Comparison of ENCODE assay signal across 1 cellular context in genomic region chr16:84548971-84549844, GRCh38.
TF ChIP-seq lines count a peak whose summit lies in the region.

No MANE protein-coding gene starts in this region.

TF ChIP-seq in K562, 482 proteins besides CTCF, POLR2A, EP300 and RAD21 (continued from another document and continues in another):
- TF ChIP-seq MBD1 (CRISPR knock-in tag; IDR thresholded peaks at IDR 0.05) (no peak), NRF1 (conservative IDR thresholded peaks at IDR 0.05 in 1 of 2, IDR thresholded peaks at IDR 0.05 in 1 of 2) (peak; percentile 63), NFYB (IDR thresholded peaks at IDR 0.05; ENCODE audit: extremely low read depth, insufficient read length) (no peak), PURB (CRISPR knock-in tag; IDR thresholded peaks at IDR 0.05; ENCODE audit: low read depth) (no peak), TAF9B (IDR thresholded peaks at IDR 0.05; ENCODE audit: partially characterized antibody) (no peak), OTX1 (CRISPR knock-in tag; IDR thresholded peaks at IDR 0.05) (no peak), ZNF551 (CRISPR knock-in tag; IDR thresholded peaks at IDR 0.05) (no peak), MEIS2 (IDR thresholded peaks at IDR 0.05; ENCODE audit: partially characterized antibody) (peak; percentile 34), ERF (CRISPR knock-in tag; IDR thresholded peaks at IDR 0.05) (no peak), ARNT (IDR thresholded peaks at IDR 0.05) (no peak), POLR2B (IDR thresholded peaks at IDR 0.05; ENCODE audit: low read depth, partially characterized antibody) (no peak), GABPA (tag; conservative IDR thresholded peaks at IDR 0.05; ENCODE audit: low read depth) (no peak), IFI16 (CRISPR knock-in tag; IDR thresholded peaks at IDR 0.05) (no peak), ZNF12 (CRISPR knock-in tag; IDR thresholded peaks at IDR 0.05) (no peak), SMARCE1 (IDR thresholded peaks at IDR 0.05) (peak; percentile 33; the same call in 1 of the 2 replicates), FOSL1 (tag; conservative IDR thresholded peaks at IDR 0.05) (peak; percentile 68), ZNF316 (IDR thresholded peaks at IDR 0.05) (peak; percentile 41; the same call in 1 of the 2 replicates), SOX6 (IDR thresholded peaks at IDR 0.05) (peak; percentile 63; the same call in 1 of the 2 replicates), STAT5B (CRISPR knock-in tag; IDR thresholded peaks at IDR 0.05) (no peak), ZNF146 (CRISPR knock-in tag; IDR thresholded peaks at IDR 0.05; ENCODE audit: unreplicated experiment) (no peak), ETS1 (conservative IDR thresholded peaks at IDR 0.05; ENCODE audit: control insufficient read depth, low read depth, low read length) (no peak), NONO (IDR thresholded peaks at IDR 0.05; ENCODE audit: low read depth in 2 of 2, low read length in 1 of 2) (no peak), ZNF253 (CRISPR knock-in tag; conservative IDR thresholded peaks at IDR 0.05) (no peak), ZNF717 (CRISPR knock-in tag; IDR thresholded peaks at IDR 0.05) (no peak), XRCC5 (IDR thresholded peaks at IDR 0.05; ENCODE audit: low read depth, low read length) (no peak), MECOM (CRISPR knock-in tag; IDR thresholded peaks at IDR 0.05) (no peak), TCF7 (IDR thresholded peaks at IDR 0.05; ENCODE audit: borderline replicate concordance) (no peak), NCOA6 (IDR thresholded peaks at IDR 0.05) (no peak), GTF2A2 (tag; IDR thresholded peaks at IDR 0.05) (no peak), HNRNPH1 (optimal IDR thresholded peaks at IDR 0.05; ENCODE audit: low read depth, low read length) (no peak), ZNF668 (CRISPR knock-in tag; IDR thresholded peaks at IDR 0.05) (no peak), TAL1 (IDR thresholded peaks at IDR 0.05) (no peak), GATA2 (CRISPR knock-in tag; IDR thresholded peaks at IDR 0.05) (no peak), ZNF780A (CRISPR knock-in tag; IDR thresholded peaks at IDR 0.05) (no peak), ZNF655 (CRISPR knock-in tag; IDR thresholded peaks at IDR 0.05) (no peak), DACH1 (IDR thresholded peaks at IDR 0.05; ENCODE audit: partially characterized antibody) (no peak), NKRF (IDR thresholded peaks at IDR 0.05; ENCODE audit: borderline replicate concordance) (no peak), ZNF561 (CRISPR knock-in tag; conservative IDR thresholded peaks at IDR 0.05) (no peak), U2AF2 (optimal IDR thresholded peaks at IDR 0.05; ENCODE audit: low read depth, low read length) (no peak), SMAD1 (IDR thresholded peaks at IDR 0.05; ENCODE audit: low read depth, low read length, partially characterized antibody) (no peak), CBX8 (IDR thresholded peaks at IDR 0.05; ENCODE audit: borderline replicate concordance, extremely low read depth, low read depth, low read length, poor library complexity, severe bottlenecking) (no peak), NR4A1 (CRISPR knock-in tag; IDR thresholded peaks at IDR 0.05) (no peak), NR4A1 (tag; IDR thresholded peaks at IDR 0.05) (no peak), BHLHE40 (IDR thresholded peaks at IDR 0.05; ENCODE audit: low read length) (peak; percentile 9; the same call in 1 of the 2 replicates)
- TF ChIP-seq, protein P1, sequence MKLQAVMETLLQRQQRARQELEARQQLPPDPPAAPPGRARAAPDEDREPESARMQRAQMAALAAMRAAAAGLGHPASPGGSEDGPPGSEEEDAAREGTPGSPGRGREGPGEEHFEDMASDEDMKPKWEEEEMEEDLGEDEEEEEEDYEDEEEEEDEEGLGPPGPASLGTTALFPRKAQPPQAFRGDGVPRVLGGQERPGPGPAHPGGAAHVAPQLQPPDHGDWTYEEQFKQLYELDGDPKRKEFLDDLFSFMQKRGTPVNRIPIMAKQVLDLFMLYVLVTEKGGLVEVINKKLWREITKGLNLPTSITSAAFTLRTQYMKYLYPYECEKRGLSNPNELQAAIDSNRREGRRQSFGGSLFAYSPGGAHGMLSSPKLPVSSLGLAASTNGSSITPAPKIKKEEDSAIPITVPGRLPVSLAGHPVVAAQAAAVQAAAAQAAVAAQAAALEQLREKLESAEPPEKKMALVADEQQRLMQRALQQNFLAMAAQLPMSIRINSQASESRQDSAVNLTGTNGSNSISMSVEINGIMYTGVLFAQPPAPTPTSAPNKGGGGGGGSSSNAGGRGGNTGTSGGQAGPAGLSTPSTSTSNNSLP (IDR thresholded peaks at IDR 0.05; ENCODE audit: borderline replicate concordance, low read depth, low read length): no peak
- TF ChIP-seq, protein P2, sequence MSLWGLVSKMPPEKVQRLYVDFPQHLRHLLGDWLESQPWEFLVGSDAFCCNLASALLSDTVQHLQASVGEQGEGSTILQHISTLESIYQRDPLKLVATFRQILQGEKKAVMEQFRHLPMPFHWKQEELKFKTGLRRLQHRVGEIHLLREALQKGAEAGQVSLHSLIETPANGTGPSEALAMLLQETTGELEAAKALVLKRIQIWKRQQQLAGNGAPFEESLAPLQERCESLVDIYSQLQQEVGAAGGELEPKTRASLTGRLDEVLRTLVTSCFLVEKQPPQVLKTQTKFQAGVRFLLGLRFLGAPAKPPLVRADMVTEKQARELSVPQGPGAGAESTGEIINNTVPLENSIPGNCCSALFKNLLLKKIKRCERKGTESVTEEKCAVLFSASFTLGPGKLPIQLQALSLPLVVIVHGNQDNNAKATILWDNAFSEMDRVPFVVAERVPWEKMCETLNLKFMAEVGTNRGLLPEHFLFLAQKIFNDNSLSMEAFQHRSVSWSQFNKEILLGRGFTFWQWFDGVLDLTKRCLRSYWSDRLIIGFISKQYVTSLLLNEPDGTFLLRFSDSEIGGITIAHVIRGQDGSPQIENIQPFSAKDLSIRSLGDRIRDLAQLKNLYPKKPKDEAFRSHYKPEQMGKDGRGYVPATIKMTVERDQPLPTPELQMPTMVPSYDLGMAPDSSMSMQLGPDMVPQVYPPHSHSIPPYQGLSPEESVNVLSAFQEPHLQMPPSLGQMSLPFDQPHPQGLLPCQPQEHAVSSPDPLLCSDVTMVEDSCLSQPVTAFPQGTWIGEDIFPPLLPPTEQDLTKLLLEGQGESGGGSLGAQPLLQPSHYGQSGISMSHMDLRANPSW (CRISPR knock-in tag; IDR thresholded peaks at IDR 0.05): no peak
- TF ChIP-seq, protein P3, sequence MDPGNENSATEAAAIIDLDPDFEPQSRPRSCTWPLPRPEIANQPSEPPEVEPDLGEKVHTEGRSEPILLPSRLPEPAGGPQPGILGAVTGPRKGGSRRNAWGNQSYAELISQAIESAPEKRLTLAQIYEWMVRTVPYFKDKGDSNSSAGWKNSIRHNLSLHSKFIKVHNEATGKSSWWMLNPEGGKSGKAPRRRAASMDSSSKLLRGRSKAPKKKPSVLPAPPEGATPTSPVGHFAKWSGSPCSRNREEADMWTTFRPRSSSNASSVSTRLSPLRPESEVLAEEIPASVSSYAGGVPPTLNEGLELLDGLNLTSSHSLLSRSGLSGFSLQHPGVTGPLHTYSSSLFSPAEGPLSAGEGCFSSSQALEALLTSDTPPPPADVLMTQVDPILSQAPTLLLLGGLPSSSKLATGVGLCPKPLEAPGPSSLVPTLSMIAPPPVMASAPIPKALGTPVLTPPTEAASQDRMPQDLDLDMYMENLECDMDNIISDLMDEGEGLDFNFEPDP (CRISPR knock-in tag; IDR thresholded peaks at IDR 0.05): no peak
- TF ChIP-seq, protein P4, sequence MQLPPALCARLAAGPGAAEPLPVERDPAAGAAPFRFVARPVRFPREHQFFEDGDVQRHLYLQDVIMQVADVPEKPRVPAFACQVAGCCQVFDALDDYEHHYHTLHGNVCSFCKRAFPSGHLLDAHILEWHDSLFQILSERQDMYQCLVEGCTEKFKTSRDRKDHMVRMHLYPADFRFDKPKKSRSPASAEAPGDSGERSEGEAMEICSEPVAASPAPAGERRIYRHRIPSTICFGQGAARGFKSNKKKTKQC (CRISPR knock-in tag; IDR thresholded peaks at IDR 0.05): no peak
- TF ChIP-seq, protein P5, sequence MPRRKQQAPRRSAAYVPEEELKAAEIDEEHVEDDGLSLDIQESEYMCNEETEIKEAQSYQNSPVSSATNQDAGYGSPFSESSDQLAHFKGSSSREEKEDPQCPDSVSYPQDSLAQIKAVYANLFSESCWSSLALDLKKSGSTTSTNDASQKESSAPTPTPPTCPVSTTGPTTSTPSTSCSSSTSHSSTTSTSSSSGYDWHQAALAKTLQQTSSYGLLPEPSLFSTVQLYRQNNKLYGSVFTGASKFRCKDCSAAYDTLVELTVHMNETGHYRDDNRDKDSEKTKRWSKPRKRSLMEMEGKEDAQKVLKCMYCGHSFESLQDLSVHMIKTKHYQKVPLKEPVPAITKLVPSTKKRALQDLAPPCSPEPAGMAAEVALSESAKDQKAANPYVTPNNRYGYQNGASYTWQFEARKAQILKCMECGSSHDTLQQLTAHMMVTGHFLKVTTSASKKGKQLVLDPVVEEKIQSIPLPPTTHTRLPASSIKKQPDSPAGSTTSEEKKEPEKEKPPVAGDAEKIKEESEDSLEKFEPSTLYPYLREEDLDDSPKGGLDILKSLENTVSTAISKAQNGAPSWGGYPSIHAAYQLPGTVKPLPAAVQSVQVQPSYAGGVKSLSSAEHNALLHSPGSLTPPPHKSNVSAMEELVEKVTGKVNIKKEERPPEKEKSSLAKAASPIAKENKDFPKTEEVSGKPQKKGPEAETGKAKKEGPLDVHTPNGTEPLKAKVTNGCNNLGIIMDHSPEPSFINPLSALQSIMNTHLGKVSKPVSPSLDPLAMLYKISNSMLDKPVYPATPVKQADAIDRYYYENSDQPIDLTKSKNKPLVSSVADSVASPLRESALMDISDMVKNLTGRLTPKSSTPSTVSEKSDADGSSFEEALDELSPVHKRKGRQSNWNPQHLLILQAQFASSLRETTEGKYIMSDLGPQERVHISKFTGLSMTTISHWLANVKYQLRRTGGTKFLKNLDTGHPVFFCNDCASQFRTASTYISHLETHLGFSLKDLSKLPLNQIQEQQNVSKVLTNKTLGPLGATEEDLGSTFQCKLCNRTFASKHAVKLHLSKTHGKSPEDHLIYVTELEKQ (CRISPR knock-in tag; IDR thresholded peaks at IDR 0.05): no peak
- TF ChIP-seq, protein P6, sequence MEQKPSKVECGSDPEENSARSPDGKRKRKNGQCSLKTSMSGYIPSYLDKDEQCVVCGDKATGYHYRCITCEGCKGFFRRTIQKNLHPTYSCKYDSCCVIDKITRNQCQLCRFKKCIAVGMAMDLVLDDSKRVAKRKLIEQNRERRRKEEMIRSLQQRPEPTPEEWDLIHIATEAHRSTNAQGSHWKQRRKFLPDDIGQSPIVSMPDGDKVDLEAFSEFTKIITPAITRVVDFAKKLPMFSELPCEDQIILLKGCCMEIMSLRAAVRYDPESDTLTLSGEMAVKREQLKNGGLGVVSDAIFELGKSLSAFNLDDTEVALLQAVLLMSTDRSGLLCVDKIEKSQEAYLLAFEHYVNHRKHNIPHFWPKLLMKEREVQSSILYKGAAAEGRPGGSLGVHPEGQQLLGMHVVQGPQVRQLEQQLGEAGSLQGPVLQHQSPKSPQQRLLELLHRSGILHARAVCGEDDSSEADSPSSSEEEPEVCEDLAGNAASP (IDR thresholded peaks at IDR 0.05): no peak
